Comparison of ENCODE assay signal across 8 cellular contexts in genomic region chr6:30814137-30815084, GRCh38.
DNase-seq lines count a peak whose midpoint lies in the region; ATAC-seq lines count a peak whose summit lies in the region.
"Had no signal": no experiment of that assay in that cellular context is flagged by ENCODE, and none has a peak within 500 bp of the region (broad histone marks: within the 10 kb centered on the region; RNA-seq: fewer than 3 reads in every experiment).

No MANE protein-coding gene starts in this region.

- peak overlapping the region; percentile 43; the same call in 1 of the 2 replicates for H2AFZ ChIP-seq in Karpas-422 (ENCODE audit: low read length)

- peaks cover 30% of the 10 kb centered on the region for H3K36me3 Mint-ChIP-seq in activated CD4-positive, alpha-beta T cell treated with anti-CD3 and anti-CD28 coated beads, Interleukin-2, amount 10 ng/mL, durations not matched to agents 7 days and 5 days (ENCODE audit: low read depth)
- H3K36me3 Mint-ChIP-seq: natural killer cell had no signal

- H3K9ac ChIP-seq in Karpas-422 (ENCODE audit: low read length), result no peak overlapping the region

- H3K4me3 ChIP-seq in Karpas-422 (ENCODE audit: low read length) (no peak overlapping the region), esophagus (ENCODE audit: low read depth in 1 of 2, low read length in 2 of 2) (no peak overlapping the region)

- WGBS in esophagus, 2 donors, result 57 to 60% methylated on average over 11 of the region's 11 CpGs

- H3K27ac ChIP-seq in Karpas-422 (ENCODE audit: low read length) (no peak overlapping the region), esophagus (ENCODE audit: low read depth in 2 of 2, low read length in 1 of 2) (peak overlapping the region; percentile 31 to 51)

- no peak for DNase-seq in Karpas-422
- DNase-seq in activated CD4-positive, alpha-beta T cell treated with anti-CD3 and anti-CD28 coated beads, Interleukin-2, amount 10 ng/mL, durations not matched to agents 7 days and 5 days, result peak; percentile 59
- DNase-seq in stimulated activated CD4-positive, alpha-beta T cell treated with anti-CD3 and anti-CD28 coated beads, Interleukin-2, amount 100 ng/mL, for 24 hours, result peak; percentile 56 to 73
- DNase-seq in NCI-H1694 (lab: John Stamatoyannopoulos, UW), result no peak
- no peak for DNase-seq in COLO668 (lab: John Stamatoyannopoulos, UW; ENCODE audit: unreplicated experiment)
- DNase-seq: natural killer cell had no signal

- H3K79me2 ChIP-seq in Karpas-422 (ENCODE audit: low read length), result no peaks in the 10 kb centered on the region

- no peaks in the 10 kb centered on the region for H3K36me3 ChIP-seq in Karpas-422 (ENCODE audit: insufficient read depth, low read length)
- no peaks in the 10 kb centered on the region for H3K36me3 ChIP-seq in esophagus (ENCODE audit: control insufficient read depth in 2 of 2, insufficient read depth in 2 of 2, low read length in 1 of 2)

- H3K9me3 ChIP-seq in Karpas-422 (ENCODE audit: low read length) (no peaks in the 10 kb centered on the region), esophagus (ENCODE audit: control insufficient read depth in 2 of 2, insufficient read depth in 1 of 2, low read depth in 1 of 2, low read length in 1 of 2) (no peaks in the 10 kb centered on the region)

- peak overlapping the region; percentile 93 for H3K27ac Mint-ChIP-seq in activated CD4-positive, alpha-beta T cell treated with anti-CD3 and anti-CD28 coated beads, Interleukin-2, amount 10 ng/mL, durations not matched to agents 7 days and 5 days
- H3K27ac Mint-ChIP-seq: natural killer cell had no signal

- H3K4me3 Mint-ChIP-seq in activated CD4-positive, alpha-beta T cell treated with anti-CD3 and anti-CD28 coated beads, Interleukin-2, amount 10 ng/mL, durations not matched to agents 7 days and 5 days, result no peak overlapping the region
- H3K4me3 Mint-ChIP-seq: natural killer cell had no signal

- H4K20me1 ChIP-seq in Karpas-422 (ENCODE audit: insufficient read depth, low read depth, low read length), result no peaks in the 10 kb centered on the region

- H3K27me3 Mint-ChIP-seq in activated CD4-positive, alpha-beta T cell treated with anti-CD3 and anti-CD28 coated beads, Interleukin-2, amount 10 ng/mL, durations not matched to agents 7 days and 5 days, result no peaks in the 10 kb centered on the region

- no peak overlapping the region for H3K4me2 ChIP-seq in Karpas-422 (ENCODE audit: low read depth, low read length, poor library complexity, severe bottlenecking)

- H3K4me1 ChIP-seq in Karpas-422 (ENCODE audit: low read length), result no peaks in the 10 kb centered on the region
- peaks cover 3 to 7% of the 10 kb centered on the region in 2 donors for H3K4me1 ChIP-seq in esophagus (ENCODE audit: control insufficient read depth in 2 of 2, insufficient read depth in 2 of 2, low read length in 1 of 2)

- no peak for ATAC-seq in HG03432 (IDR thresholded peaks at IDR 0.05; ENCODE audit: unreplicated experiment)

- H3K4me1 Mint-ChIP-seq in activated CD4-positive, alpha-beta T cell treated with anti-CD3 and anti-CD28 coated beads, Interleukin-2, amount 10 ng/mL, durations not matched to agents 7 days and 5 days, result peaks cover 77% of the 10 kb centered on the region

- CTCF ChIA-PET in activated CD4-positive, alpha-beta T cell treated with anti-CD3 and anti-CD28 coated beads, Interleukin-2, amount 10 ng/mL, durations not matched to agents 7 days and 5 days (lab: Charles Lee), result interaction anchor here (1.1 to 2.1 kb wide), 2 partner anchors 11 to 84 kb away, joined by 3 to 6 read pairs; no protein-coding TSS in a partner anchor

- peaks cover 11% of the 10 kb centered on the region for H3K9me3 Mint-ChIP-seq in activated CD4-positive, alpha-beta T cell treated with anti-CD3 and anti-CD28 coated beads, Interleukin-2, amount 10 ng/mL, durations not matched to agents 7 days and 5 days
- H3K9me3 Mint-ChIP-seq: natural killer cell had no signal

- H3K27me3 ChIP-seq in Karpas-422 (ENCODE audit: low read length) (no peaks in the 10 kb centered on the region), esophagus (ENCODE audit: control insufficient read depth in 1 of 2, insufficient read depth in 2 of 2, low read length in 2 of 2) (no peaks in the 10 kb centered on the region)

- no peaks in the 10 kb centered on the region for H3K9me2 ChIP-seq in Karpas-422 (replicated peaks; ENCODE audit: insufficient read depth, low read length)

- POLR2A ChIA-PET in activated CD4-positive, alpha-beta T cell treated with anti-CD3 and anti-CD28 coated beads, Interleukin-2, amount 10 ng/mL, durations not matched to agents 7 days and 5 days (lab: Charles Lee), result interaction anchor here (0.7 to 1.5 kb wide), 2 partner anchors 20 to 42 kb away, joined by 3 to 4 read pairs; no protein-coding TSS in a partner anchor

Comparison
In these comparisons a context has a peak if more than half of its experiments do, and no peak if none do; other contexts are left out.
1. DNase-seq: peak in activated CD4-positive, alpha-beta T cell treated with anti-CD3 and anti-CD28 coated beads, Interleukin-2, amount 10 ng/mL, durations not matched to agents 7 days and 5 days (single experiment) and stimulated activated CD4-positive, alpha-beta T cell treated with anti-CD3 and anti-CD28 coated beads, Interleukin-2, amount 100 ng/mL, for 24 hours (2 of 2); none in Karpas-422 (single experiment), NCI-H1694 (single experiment) and COLO668 (single experiment).